ENCODE assay signal across 8 cellular contexts in the genomic region with DNA sequence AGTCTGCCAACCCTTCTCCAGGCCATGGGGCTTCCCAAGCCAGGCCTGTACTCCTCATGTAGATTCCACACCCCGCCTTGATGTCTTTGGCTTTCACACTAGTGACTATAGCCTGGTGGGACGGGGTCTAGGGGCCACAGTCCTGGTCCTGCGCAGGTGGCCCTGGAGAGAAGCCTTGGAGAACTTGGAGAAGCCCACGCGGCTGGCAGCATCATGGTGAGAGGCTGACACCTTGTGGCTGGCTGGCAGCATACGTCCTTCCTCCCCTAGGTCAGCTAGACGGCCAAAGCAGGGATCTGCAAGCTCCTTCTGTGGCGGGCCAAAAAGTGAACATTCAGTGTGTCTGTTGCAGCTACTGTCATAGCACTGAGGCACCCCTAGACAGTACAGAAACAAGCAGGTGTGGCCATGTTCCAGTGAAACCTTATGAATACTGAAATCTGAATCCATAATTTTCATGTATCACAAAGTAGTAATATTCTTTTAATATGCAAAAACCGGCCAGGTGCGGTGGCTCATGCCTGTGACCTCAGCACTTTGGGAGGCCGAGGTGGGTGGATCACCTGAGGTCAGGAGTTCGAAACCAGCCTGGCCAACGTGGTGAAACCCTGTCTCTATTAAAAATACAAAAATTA. TPM values are rescaled to one million over a fixed set of nuclear protein-coding genes. Genes with fewer than 3 reads are reported as not detected.
DNase-seq lines count a peak whose midpoint lies in the region; ATAC-seq and TF ChIP-seq lines count a peak whose summit lies in the region.

No MANE protein-coding gene starts in this region.

- H3K36me3 ChIP-seq in esophagus squamous epithelium, result peaks cover 0 to 22% (median 0%) of the 10 kb centered on the region in 3 donors
- H3K36me3 ChIP-seq in transverse colon, result no peaks in the 10 kb centered on the region

- peaks cover 6% of the 10 kb centered on the region for H3K27me3 ChIP-seq in CD4-positive, alpha-beta T cell (ENCODE audit: control insufficient read depth, insufficient read depth, low read length)
- H3K27me3 ChIP-seq in esophagus squamous epithelium, result peaks cover 0 to 7% (median 0%) of the 10 kb centered on the region in 4 donors
- peaks cover 3% of the 10 kb centered on the region for H3K27me3 ChIP-seq in transverse colon

- POLR2A ChIA-PET in CD4-positive, alpha-beta T cell (lab: Charles Lee), result interaction anchor here (1.3 to 1.4 kb wide), 2 partner anchors 19 to 311 kb away, joined by 3 to 4 read pairs; no protein-coding TSS in a partner anchor
- POLR2A ChIA-PET in naive thymus-derived CD8-positive, alpha-beta T cell (lab: Charles Lee), result interaction anchor here (0.9 to 1.5 kb wide), 3 partner anchors 8 to 502 kb away, joined by 3 to 5 read pairs (median 3); no protein-coding TSS in a partner anchor

- H3K9me3 ChIP-seq in CD4-positive, alpha-beta T cell (ENCODE audit: control insufficient read depth, low read length), result no peaks in the 10 kb centered on the region
- H3K9me3 ChIP-seq in esophagus squamous epithelium (no peaks in the 10 kb centered on the region), transverse colon (no peaks in the 10 kb centered on the region)

- 49 to 53% methylated on average over 6 to 7 of the region's 13 CpGs for WGBS in esophagus squamous epithelium, 2 donors
- 33% methylated on average over 9 of the region's 13 CpGs; no CpG with 5 or more reads in 1 of the 2 donors for WGBS in transverse colon (ENCODE audit: low coverage in 1 of 2), 2 donors

- DNase-seq in CD4-positive, alpha-beta T cell, result peak in 9 of 10 experiments; percentile 25 to 54 (median 30)
- peak; percentile 56 for DNase-seq in HK-2 (ENCODE audit: unreplicated experiment)
- DNase-seq in NOMO-1 treated with DMSO at 0.1 percent for 48 hours (lab: John Stamatoyannopoulos, UW; ENCODE audit: unreplicated experiment), result peak; percentile 69
- DNase-seq in activated T-cell treated with anti-CD3 and anti-CD28 coated beads for 24 hours (ENCODE audit: low read depth), result peak; percentile 48
- no peak for DNase-seq in esophagus squamous epithelium (lab: John Stamatoyannopoulos, UW)
- DNase-seq in naive thymus-derived CD8-positive, alpha-beta T cell, result peak; percentile 22 to 74 (median 40)
- DNase-seq in transverse colon, result peak; percentile 68
- DNase-seq in cortex of kidney (lab: John Stamatoyannopoulos, UW), result no peak

- H3K4me3 ChIP-seq in esophagus squamous epithelium (no peak overlapping the region), transverse colon (no peak overlapping the region)

- no peaks in the 10 kb centered on the region for H3K36me3 Mint-ChIP-seq in CD4-positive, alpha-beta T cell (ENCODE audit: low read depth)
- H3K36me3 Mint-ChIP-seq in naive thymus-derived CD8-positive, alpha-beta T cell, result no peaks in the 10 kb centered on the region

- no peak overlapping the region for H3K27ac Mint-ChIP-seq in CD4-positive, alpha-beta T cell
- H3K27ac Mint-ChIP-seq in naive thymus-derived CD8-positive, alpha-beta T cell, result no peak overlapping the region

- TF ChIP-seq POLR2A in esophagus squamous epithelium (IDR thresholded peaks at IDR 0.05) (no peak), transverse colon (IDR thresholded peaks at IDR 0.05) (no peak)

- peak; percentile 74 for ATAC-seq in CD4-positive, alpha-beta T cell (ENCODE audit: poor library complexity)
- ATAC-seq in naive thymus-derived CD8-positive, alpha-beta T cell, result peak; percentile 45 to 80

- peaks cover 15 to 48% (median 20%) of the 10 kb centered on the region in 3 donors for H3K4me1 ChIP-seq in esophagus squamous epithelium
- peaks cover 0 to 7% (median 0%) of the 10 kb centered on the region in 4 donors for H3K4me1 ChIP-seq in transverse colon

- H3K9me3 Mint-ChIP-seq in CD4-positive, alpha-beta T cell, result no peaks in the 10 kb centered on the region
- H3K9me3 Mint-ChIP-seq in naive thymus-derived CD8-positive, alpha-beta T cell, result no peaks in the 10 kb centered on the region

- CTCF ChIA-PET in CD4-positive, alpha-beta T cell (lab: Charles Lee), result interaction anchor here (0.6 to 2.8 kb wide), 5 partner anchors 12 to 508 kb away, joined by 3 to 10 read pairs (median 4); no protein-coding TSS in a partner anchor

- no peak overlapping the region for H3K27ac ChIP-seq in CD4-positive, alpha-beta T cell (ENCODE audit: low read depth, low read length)
- H3K27ac ChIP-seq in esophagus squamous epithelium, result no peak overlapping the region
- no peak overlapping the region for H3K27ac ChIP-seq in transverse colon

- in situ Hi-C loops in transverse colon (cut with MboI; ENCODE audit: low pct_ligation_motif_present in 1 of 4, low pct_unique_long_range_greater_than_20kb in 1 of 4, low sequenced_read_pairs in 3 of 4), result loop anchor here in 2 of 4 donors (10.0 kb wide), 2 partner anchors 492 to 502 kb away; a partner anchor contains a TSS

- H3K4me3 Mint-ChIP-seq in CD4-positive, alpha-beta T cell, result no peak overlapping the region
- no peak overlapping the region for H3K4me3 Mint-ChIP-seq in naive thymus-derived CD8-positive, alpha-beta T cell

- intact Hi-C loops in CD4-positive, alpha-beta T cell (cut with DNase I, micrococcal nuclease), result loop anchor here (2.0 to 10.0 kb wide), 3 partner anchors 502 to 692 kb away; a partner anchor contains a TSS
- intact Hi-C loops in esophagus squamous epithelium (cut with DNase I) (no loop called here), transverse colon (cut with DNase I; ENCODE audit: low total_unique reads) (no loop called here)

- no peak for TF ChIP-seq EP300 in transverse colon (IDR thresholded peaks at IDR 0.05; ENCODE audit: low read depth)

- no peaks in the 10 kb centered on the region for H3K4me1 Mint-ChIP-seq in CD4-positive, alpha-beta T cell (ENCODE audit: low read depth)
- peaks cover 0 to 10% (median 3%) of the 10 kb centered on the region in 4 donors for H3K4me1 Mint-ChIP-seq in naive thymus-derived CD8-positive, alpha-beta T cell

- H3K27me3 Mint-ChIP-seq in CD4-positive, alpha-beta T cell, result peaks cover 12% of the 10 kb centered on the region
- peaks cover 7 to 23% (median 9%) of the 10 kb centered on the region in 5 donors for H3K27me3 Mint-ChIP-seq in naive thymus-derived CD8-positive, alpha-beta T cell

- TF ChIP-seq CTCF in CD4-positive, alpha-beta T cell (IDR thresholded peaks at IDR 0.05), result peak; percentile 63
- peak; percentile 17 to 68 (median 50) for TF ChIP-seq CTCF in esophagus squamous epithelium (IDR thresholded peaks at IDR 0.05)
- TF ChIP-seq CTCF in transverse colon (IDR thresholded peaks at IDR 0.05), result peak; percentile 46 to 63 (median 52)

RNA-seq across cellular contexts. Expression of a gene that starts 42.0 kb away (rescaled TPM):
- total RNA-seq in CD4-positive, alpha-beta T cell, result 1 to 10 TPM; 5.2 to 6.8 TPM
- total RNA-seq in esophagus squamous epithelium (10 to 100 TPM; 25.5 to 39.2 (median 29.6) TPM), transverse colon (10 to 100 TPM; 18.7 to 36.3 (median 25.4) TPM)
- total RNA-seq in naive thymus-derived CD8-positive, alpha-beta T cell, result 1 to 10 TPM in 1 of 2 experiments, under 1 TPM in 1; 0.41 to 1.2 TPM
- polyA plus RNA-seq in naive thymus-derived CD8-positive, alpha-beta T cell, result under 1 TPM in 2 of 3 donors, not detected in 1; 0.01 to 0.02 TPM

Comparison
In these comparisons a context has a peak if more than half of its experiments do, and no peak if none do; other contexts are left out.
1. DNase-seq: peak in CD4-positive, alpha-beta T cell (9 of 10), HK-2 (single experiment), NOMO-1 treated with DMSO at 0.1 percent for 48 hours (single experiment), activated T-cell treated with anti-CD3 and anti-CD28 coated beads for 24 hours (single experiment), naive thymus-derived CD8-positive, alpha-beta T cell (10 of 10) and transverse colon (single experiment); none in esophagus squamous epithelium (single experiment) and cortex of kidney (single experiment).
2. intact Hi-C loops: an anchor here in CD4-positive, alpha-beta T cell (2.0 to 10.0 kb wide); none called in esophagus squamous epithelium and transverse colon.
3. Peak in every context shown above with its lines, with median percentiles within 50 percentile points of each other: CTCF ChIP-seq.